ENCODE assay signal across 27 cellular contexts in the genomic region with DNA sequence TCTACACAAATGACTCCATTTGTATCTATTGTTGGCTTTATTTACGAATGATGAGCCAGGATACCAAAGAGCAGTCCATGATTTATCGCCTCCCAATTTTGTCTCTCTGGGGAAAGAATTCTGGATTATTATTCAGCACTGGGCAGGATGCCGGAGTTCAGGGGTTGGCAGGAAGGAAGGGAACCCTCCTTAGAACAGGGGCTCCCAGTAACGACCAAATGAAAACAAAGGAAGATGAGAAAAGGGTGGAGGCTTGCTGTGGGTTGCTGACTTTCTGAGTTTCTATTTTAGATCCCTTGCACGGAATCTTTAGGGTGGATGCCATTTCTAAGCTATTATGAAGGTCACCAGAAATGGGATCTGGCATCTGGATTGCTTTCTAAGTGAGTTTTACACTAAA.
A peak's percentile ranks its signal among the peaks of the same experiment; 100 is the strongest.
DNase-seq lines count a peak whose midpoint lies in the region; ATAC-seq and TF ChIP-seq lines count a peak whose summit lies in the region.
"Had no signal": no experiment of that assay in that cellular context is flagged by ENCODE, and none has a peak within 500 bp of the region (broad histone marks: within the 10 kb centered on the region; RNA-seq: fewer than 3 reads in every experiment).

No MANE protein-coding gene starts in this region.

- no peak for TF ChIP-seq POLR2A in uterus (IDR thresholded peaks at IDR 0.05)

- no TSS peak for BruUV-seq in A673 (replicated peaks; lab: Mats Ljungman, UMichigan)

- intact Hi-C loops in Right ventricle myocardium superior (cut with DNase I) (no loop called here), cardiac septum (cut with DNase I) (no loop called here), lower lobe of right lung (cut with DNase I) (no loop called here), uterus (cut with DNase I; ENCODE audit: low total_unique reads) (no loop called here), A673 (cut with micrococcal nuclease; ENCODE audit: unreplicated experiment) (no loop called here)

- peaks cover 6% of the 10 kb centered on the region for H3K9me3 ChIP-seq in lower lobe of right lung
- no peaks in the 10 kb centered on the region for H3K9me3 ChIP-seq in uterus
- no peaks in the 10 kb centered on the region for H3K9me3 ChIP-seq in A673 (ENCODE audit: low read depth, low read length, poor library complexity, severe bottlenecking)
- H3K9me3 ChIP-seq: BLaER1, esophagus squamous epithelium had no signal

- CTCF ChIA-PET in A673 (lab: Charles Lee): no interaction called here

- no peak for DNase-seq in Right ventricle myocardium superior
- no peak for DNase-seq in cardiac septum (ENCODE audit: low spot score)
- peak; percentile 53 for DNase-seq in fibroblast of gingiva (ENCODE audit: low read depth)
- DNase-seq in lower lobe of right lung: no peak
- DNase-seq in uterus: peak in 1 of 2 donors; percentile 37
- no peak for DNase-seq in A673 (ENCODE audit: low spot score)
- no peak for DNase-seq in NCI-H510A (lab: John Stamatoyannopoulos, UW)
- DNase-seq: activated CD4-positive, CD25-positive, alpha-beta regulatory T cell; activated CD8-positive, alpha-beta T cell treated with anti-CD3 and anti-CD28 coated beads for 36 hours; activated naive CD4-positive, alpha-beta T cell treated with Interleukin-2 at 50 U/mL for 16 hours; activated T-cell treated with anti-CD3 and anti-CD28 coated beads, Interleukin-2, amount 50 U/mL, for 1 hour; cerebellar nuclear complex; effector memory CD8-positive, alpha-beta T cell; esophagus squamous epithelium; hypothalamus; MM.1S; natural killer cell; NCI-H1436 treated with DMSO at 0.1 percent for 48 hours; NCI-H2171; NCI-H526; stimulated activated naive CD8-positive, alpha-beta T cell treated with anti-CD3 and anti-CD28 coated beads, Interleukin-15, Interleukin-2, amounts not matched to agents 100 U/mL and 50 U/mL, for 24 hours had no signal

- no peaks in the 10 kb centered on the region for H3K36me3 ChIP-seq in lower lobe of right lung
- H3K36me3 ChIP-seq in uterus: no peaks in the 10 kb centered on the region
- H3K36me3 ChIP-seq in A673 (ENCODE audit: insufficient read depth, low read length, poor library complexity, severe bottlenecking): no peaks in the 10 kb centered on the region
- H3K36me3 ChIP-seq: BLaER1, esophagus squamous epithelium, tibial nerve had no signal

- H3K4me1 ChIP-seq in lower lobe of right lung: no peaks in the 10 kb centered on the region
- no peaks in the 10 kb centered on the region for H3K4me1 ChIP-seq in uterus
- H3K4me1 ChIP-seq in A673 (ENCODE audit: insufficient read depth, low read length, poor library complexity, severe bottlenecking): no peaks in the 10 kb centered on the region
- H3K4me1 ChIP-seq: BLaER1, parathyroid adenoma had no signal

- POLR2A ChIA-PET in A673 (lab: Charles Lee; ENCODE audit: low non-redundant PET): no interaction called here

- peak; percentile 55 for ATAC-seq in Right ventricle myocardium superior (ENCODE audit: poor library complexity)
- ATAC-seq in lower lobe of right lung: no peak
- ATAC-seq in HG02642 (IDR thresholded peaks at IDR 0.05; ENCODE audit: poor library complexity, unreplicated experiment): no peak
- ATAC-seq: activated CD8-positive, alpha-beta T cell treated with anti-CD3 and anti-CD28 coated beads for 36 hours; effector memory CD8-positive, alpha-beta T cell; natural killer cell; stimulated activated naive CD8-positive, alpha-beta T cell treated with anti-CD3 and anti-CD28 coated beads, Interleukin-15, Interleukin-2, amounts not matched to agents 100 U/mL and 50 U/mL, for 24 hours had no signal

- H3K27ac ChIP-seq in lower lobe of right lung (peak overlapping the region; percentile 25), uterus (peak overlapping the region; percentile 37 to 55), A673 (ENCODE audit: low read depth, low read length, poor library complexity, severe bottlenecking) (no peak overlapping the region)
- H3K27ac ChIP-seq: 22Rv1, BLaER1, esophagus squamous epithelium, parathyroid adenoma, skin epidermis had no signal

- no peak for TF ChIP-seq CTCF in lower lobe of right lung (IDR thresholded peaks at IDR 0.05)
- no peak for TF ChIP-seq CTCF in uterus (IDR thresholded peaks at IDR 0.05)
- TF ChIP-seq CTCF in A673 (conservative IDR thresholded peaks at IDR 0.05; ENCODE audit: low read depth, low read length): no peak

- H3K27me3 ChIP-seq in lower lobe of right lung (ENCODE audit: low read depth) (no peaks in the 10 kb centered on the region), uterus (no peaks in the 10 kb centered on the region), A673 (replicated peaks; ENCODE audit: insufficient read depth, low read depth, low read length, poor library complexity) (peaks cover 18% of the 10 kb centered on the region)
- H3K27me3 ChIP-seq: BLaER1, esophagus squamous epithelium, tibial nerve had no signal

- H3K4me3 ChIP-seq in lower lobe of right lung: no peak overlapping the region
- H3K4me3 ChIP-seq in uterus: no peak overlapping the region
- H3K4me3 ChIP-seq in A673 (ENCODE audit: low read depth, low read length, poor library complexity, severe bottlenecking): no peak overlapping the region
- H3K4me3 ChIP-seq: BLaER1, skin epidermis, tibial nerve had no signal
